ENCODE assay signal across 22 cellular contexts in genomic region chr6:3775386-3775785, GRCh38.
"Had no signal": no experiment of that assay in that cellular context is flagged by ENCODE, and none has a peak within 500 bp of the region (broad histone marks: within the 10 kb centered on the region; RNA-seq: fewer than 3 reads in every experiment).

No MANE protein-coding gene starts in this region.

- H3K27me3 ChIP-seq: colonic mucosa, dorsolateral prefrontal cortex, esophagus muscularis mucosa, esophagus squamous epithelium, foreskin keratinocyte, gastroesophageal sphincter, heart left ventricle, heart right ventricle had no signal

- H3K4me3 ChIP-seq: colonic mucosa, coronary artery, dorsolateral prefrontal cortex, esophagus muscularis mucosa, esophagus squamous epithelium, gastroesophageal sphincter, heart left ventricle, heart right ventricle had no signal

- DNase-seq: colonic mucosa; cortex of kidney; dermis blood vessel endothelial cell; dorsolateral prefrontal cortex; effector CD4-positive, alpha-beta T cell; effector CD8-positive, alpha-beta T cell; effector memory CD4-positive, alpha-beta T cell; effector memory CD8-positive, alpha-beta T cell; endodermal cell; erythroblast; esophagus squamous epithelium; foreskin fibroblast; foreskin keratinocyte; glutamatergic neuron; head of caudate nucleus; heart left ventricle; heart right ventricle had no signal

- ATAC-seq: effector memory CD8-positive, alpha-beta T cell; esophagus mucosa; foreskin keratinocyte; gastroesophageal sphincter; heart left ventricle; heart right ventricle had no signal

- H3K4me1 ChIP-seq: colonic mucosa had no signal

- H3K36me3 ChIP-seq: colonic mucosa, esophagus muscularis mucosa, esophagus squamous epithelium, gastroesophageal sphincter, heart left ventricle, heart right ventricle had no signal

- H3K27ac ChIP-seq: colonic mucosa, coronary artery, dorsolateral prefrontal cortex, epithelial cell of prostate, esophagus muscularis mucosa, esophagus squamous epithelium, foreskin keratinocyte, gastroesophageal sphincter, heart left ventricle, heart right ventricle had no signal

- H3K9me3 ChIP-seq: colonic mucosa, esophagus muscularis mucosa, esophagus squamous epithelium, gastroesophageal sphincter, heart left ventricle, heart right ventricle had no signal
